Comparison of ENCODE assay signal across 26 cellular contexts in the genomic region with DNA sequence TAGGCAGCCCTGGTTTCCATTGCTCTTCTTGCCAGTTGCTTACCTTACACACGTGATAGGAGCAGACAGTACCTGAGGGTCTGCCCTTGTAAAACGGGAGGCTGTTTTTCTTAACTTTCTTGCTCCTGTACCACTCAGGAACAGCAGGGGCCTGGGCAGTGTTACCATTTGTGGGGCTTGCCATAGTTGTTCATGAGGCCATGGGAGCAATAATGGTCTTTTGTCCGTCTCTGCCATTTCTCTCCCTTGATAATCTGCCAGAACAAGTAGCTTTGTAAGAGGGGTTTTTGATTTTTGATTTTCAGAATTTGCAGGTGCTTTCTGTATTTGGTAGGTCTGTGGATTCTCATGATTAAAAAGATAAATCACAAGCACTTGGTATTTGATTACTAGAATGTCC.
"Had no signal": no experiment of that assay in that cellular context is flagged by ENCODE, and none has a peak within 500 bp of the region (broad histone marks: within the 10 kb centered on the region; RNA-seq: fewer than 3 reads in every experiment).

No MANE protein-coding gene starts in this region.

- ATAC-seq: activated naive CD4-positive, alpha-beta T cell treated with anti-CD3 and anti-CD28 coated beads, Interleukin-2, amount 50 U/mL, for 72 hours; foreskin keratinocyte; lower lobe of right lung; mucosa of descending colon; pancreas; psoas muscle; stimulated activated memory B cell treated with anti-CD40 and anti-IgM and Interleukin-4, amounts not matched to agents 10 μg/mL and 1 μg/mL and 100 μg/mL, for 72 hours had no signal

- DNase-seq: activated CD4-positive, alpha-beta memory T cell treated with anti-CD3 and anti-CD28 coated beads, Interleukin-2, amount 10 ng/mL, durations not matched to agents 7 days and 5 days; activated CD4-positive, alpha-beta T cell treated with anti-CD3 and anti-CD28 coated beads, Interleukin-2, amount 10 ng/mL, durations not matched to agents 24 days and 14 days; activated CD4-positive, CD25-positive, alpha-beta regulatory T cell treated with anti-CD3 and anti-CD28 coated beads, Interleukin-2, amount 50 U/mL, for 72 hours; activated CD8-positive, alpha-beta memory T cell treated with anti-CD3 and anti-CD28 coated beads, Interleukin-2, amount 50 U/mL, for 48 hours; activated naive CD4-positive, alpha-beta T cell; activated T-cell treated with anti-CD3 and anti-CD28 coated beads, Interleukin-2, amount 50 U/mL, for 24 hours; endodermal cell; foreskin keratinocyte; heart left ventricle; immature natural killer cell; kidney; lower lobe of right lung; mesenchymal stem cell; mucosa of descending colon; pancreas; psoas muscle; sigmoid colon; small intestine; stimulated activated CD4-positive, alpha-beta T cell treated with anti-CD3 and anti-CD28 coated beads, Interleukin-4, amount 100 ng/mL, for 24 hours; stomach; T-helper 2 cell; testis; transverse colon had no signal

- H3K27me3 Mint-ChIP-seq: activated CD4-positive, alpha-beta memory T cell treated with anti-CD3 and anti-CD28 coated beads, Interleukin-2, amount 10 ng/mL, durations not matched to agents 7 days and 5 days; activated CD4-positive, alpha-beta T cell treated with anti-CD3 and anti-CD28 coated beads, Interleukin-2, amount 10 ng/mL, durations not matched to agents 24 days and 14 days; activated T-cell treated with anti-CD3 and anti-CD28 coated beads, Interleukin-2, amount 50 U/mL, for 24 hours; stimulated activated memory B cell treated with anti-CD40 and anti-IgM and Interleukin-4, amounts not matched to agents 10 μg/mL and 1 μg/mL and 100 μg/mL, for 72 hours had no signal

- H3K4me1 Mint-ChIP-seq: activated CD4-positive, alpha-beta memory T cell treated with anti-CD3 and anti-CD28 coated beads, Interleukin-2, amount 10 ng/mL, durations not matched to agents 7 days and 5 days; activated CD4-positive, alpha-beta T cell treated with anti-CD3 and anti-CD28 coated beads, Interleukin-2, amount 10 ng/mL, durations not matched to agents 24 days and 14 days; immature natural killer cell; stimulated activated memory B cell treated with anti-CD40 and anti-IgM and Interleukin-4, amounts not matched to agents 10 μg/mL and 1 μg/mL and 100 μg/mL, for 72 hours had no signal

- H3K36me3 Mint-ChIP-seq: activated naive CD4-positive, alpha-beta T cell treated with anti-CD3 and anti-CD28 coated beads, Interleukin-2, amount 50 U/mL, for 72 hours had no signal

- H3K4me3 Mint-ChIP-seq: activated CD4-positive, alpha-beta memory T cell treated with anti-CD3 and anti-CD28 coated beads, Interleukin-2, amount 10 ng/mL, durations not matched to agents 7 days and 5 days; activated CD4-positive, alpha-beta T cell treated with anti-CD3 and anti-CD28 coated beads, Interleukin-2, amount 10 ng/mL, durations not matched to agents 24 days and 14 days; activated T-cell treated with anti-CD3 and anti-CD28 coated beads, Interleukin-2, amount 50 U/mL, for 24 hours; endodermal cell; immature natural killer cell; nephron; stimulated activated memory B cell treated with anti-CD40 and anti-IgM and Interleukin-4, amounts not matched to agents 10 μg/mL and 1 μg/mL and 100 μg/mL, for 72 hours had no signal

- H3K27ac Mint-ChIP-seq: activated CD4-positive, alpha-beta memory T cell treated with anti-CD3 and anti-CD28 coated beads, Interleukin-2, amount 10 ng/mL, durations not matched to agents 7 days and 5 days; activated CD4-positive, alpha-beta T cell treated with anti-CD3 and anti-CD28 coated beads, Interleukin-2, amount 10 ng/mL, durations not matched to agents 24 days and 14 days; activated T-cell treated with anti-CD3 and anti-CD28 coated beads, Interleukin-2, amount 50 U/mL, for 24 hours; endodermal cell; immature natural killer cell; nephron; stimulated activated memory B cell treated with anti-CD40 and anti-IgM and Interleukin-4, amounts not matched to agents 10 μg/mL and 1 μg/mL and 100 μg/mL, for 72 hours had no signal

- H3K9me3 Mint-ChIP-seq: activated CD4-positive, alpha-beta memory T cell treated with anti-CD3 and anti-CD28 coated beads, Interleukin-2, amount 10 ng/mL, durations not matched to agents 7 days and 5 days; activated CD4-positive, alpha-beta T cell treated with anti-CD3 and anti-CD28 coated beads, Interleukin-2, amount 10 ng/mL, durations not matched to agents 24 days and 14 days; activated naive CD4-positive, alpha-beta T cell treated with anti-CD3 and anti-CD28 coated beads, Interleukin-2, amount 50 U/mL, for 72 hours; activated T-cell treated with anti-CD3 and anti-CD28 coated beads, Interleukin-2, amount 50 U/mL, for 24 hours; endodermal cell; immature natural killer cell; nephron; stimulated activated memory B cell treated with anti-CD40 and anti-IgM and Interleukin-4, amounts not matched to agents 10 μg/mL and 1 μg/mL and 100 μg/mL, for 72 hours had no signal
